In genomic region chr12:40336573-40337199, GRCh38 we compare ENCODE assay signal across 8 cellular contexts.
DNase-seq lines count a peak whose midpoint lies in the region; ATAC-seq and TF ChIP-seq lines count a peak whose summit lies in the region.

No MANE protein-coding gene starts in this region.

- no peak for DNase-seq in heart left ventricle
- DNase-seq in cardiac septum (ENCODE audit: low spot score) = no peak
- DNase-seq in LNCaP clone FGC (ENCODE audit: low read depth) = no peak
- no peak for DNase-seq in body of pancreas
- DNase-seq in neural crest cell (ENCODE audit: low read depth, low spot score) = no peak
- DNase-seq in mesenteric fat pad (ENCODE audit: low spot score) = no peak
- DNase-seq in activated CD4-positive, alpha-beta T cell treated with anti-CD3 and anti-CD28 coated beads, Interleukin-2, amount 10 ng/mL, durations not matched to agents 24 days and 14 days = no peak

- H3K27me3 ChIP-seq in heart left ventricle (no peaks in the 10 kb centered on the region), body of pancreas (no peaks in the 10 kb centered on the region)

- H3K4me3 ChIP-seq in heart left ventricle (no peak overlapping the region), LNCaP clone FGC (ENCODE audit: low read depth, low read length) (no peak overlapping the region), body of pancreas (no peak overlapping the region)

- ATAC-seq in heart left ventricle (peak in 1 of 4 donors; percentile 57), body of pancreas (peak; percentile 62), HG02623 (IDR thresholded peaks at IDR 0.05; ENCODE audit: unreplicated experiment) (no peak)

- H3K36me3 ChIP-seq in heart left ventricle = peaks cover 0 to 69% (median 33%) of the 10 kb centered on the region in 9 donors
- H3K36me3 ChIP-seq in body of pancreas (replicated peaks in 1 of 2; ENCODE audit: insufficient read depth in 1 of 2, low read depth in 2 of 2) = peaks cover 0 to 5% of the 10 kb centered on the region in 2 donors

- no peak overlapping the region for H3K27ac ChIP-seq in heart left ventricle
- H3K27ac ChIP-seq in body of pancreas = no peak overlapping the region

- no peak overlapping the region for H3K4me3 Mint-ChIP-seq in neural crest cell
- no peak overlapping the region for H3K4me3 Mint-ChIP-seq in activated CD4-positive, alpha-beta T cell treated with anti-CD3 and anti-CD28 coated beads, Interleukin-2, amount 10 ng/mL, durations not matched to agents 24 days and 14 days

- H3K27me3 Mint-ChIP-seq in neural crest cell (ENCODE audit: low read depth) = no peaks in the 10 kb centered on the region
- H3K27me3 Mint-ChIP-seq in activated CD4-positive, alpha-beta T cell treated with anti-CD3 and anti-CD28 coated beads, Interleukin-2, amount 10 ng/mL, durations not matched to agents 24 days and 14 days = no peaks in the 10 kb centered on the region

- TF ChIP-seq CTCF in heart left ventricle (IDR thresholded peaks at IDR 0.05) (peak in 11 of 12 donors; percentile 19 to 55 (median 37)), LNCaP clone FGC (IDR thresholded peaks at IDR 0.05; ENCODE audit: control insufficient read depth, extremely low read depth, insufficient read depth) (peak; percentile 41), body of pancreas (IDR thresholded peaks at IDR 0.05) (peak in 6 of 7 experiments; percentile 25 to 50 (median 37)), neural crest cell (conservative IDR thresholded peaks at IDR 0.05) (peak; percentile 68)

- H3K27ac Mint-ChIP-seq in neural crest cell (ENCODE audit: unreplicated experiment) = no peak overlapping the region
- H3K27ac Mint-ChIP-seq in activated CD4-positive, alpha-beta T cell treated with anti-CD3 and anti-CD28 coated beads, Interleukin-2, amount 10 ng/mL, durations not matched to agents 24 days and 14 days = no peak overlapping the region

- intact Hi-C loops in heart left ventricle (cut with DNase I) (loop anchor here in 3 of 10 donors (5.0 kb wide), 2 partner anchors 581 to 586 kb away; no protein-coding TSS in a partner anchor), cardiac septum (cut with DNase I) (no loop called here), body of pancreas (cut with DNase I) (no loop called here)
- intact Hi-C loops in activated CD4-positive, alpha-beta T cell treated with anti-CD3 and anti-CD28 coated beads, Interleukin-2, amount 10 ng/mL, durations not matched to agents 24 days and 14 days (cut with micrococcal nuclease) = no loop called here

- H3K9me3 ChIP-seq in heart left ventricle (no peaks in the 10 kb centered on the region), body of pancreas (no peaks in the 10 kb centered on the region)

- H3K4me1 Mint-ChIP-seq in neural crest cell = peaks cover 20% of the 10 kb centered on the region
- no peaks in the 10 kb centered on the region for H3K4me1 Mint-ChIP-seq in activated CD4-positive, alpha-beta T cell treated with anti-CD3 and anti-CD28 coated beads, Interleukin-2, amount 10 ng/mL, durations not matched to agents 24 days and 14 days

- peaks cover 7% of the 10 kb centered on the region for H3K9me3 Mint-ChIP-seq in neural crest cell
- H3K9me3 Mint-ChIP-seq in activated CD4-positive, alpha-beta T cell treated with anti-CD3 and anti-CD28 coated beads, Interleukin-2, amount 10 ng/mL, durations not matched to agents 24 days and 14 days = no peaks in the 10 kb centered on the region

- TF ChIP-seq POLR2A in heart left ventricle (IDR thresholded peaks at IDR 0.05) = no peak
- no peak for TF ChIP-seq POLR2A in body of pancreas (IDR thresholded peaks at IDR 0.05)

- 65 to 78% (median 74%) methylated on average over 1 of the region's 1 CpG for WGBS in heart left ventricle, 4 donors
- WGBS in body of pancreas, 2 donors = 43 to 52% methylated on average over 1 of the region's 1 CpG

- H3K4me1 ChIP-seq in heart left ventricle = peaks cover 0 to 19% (median 0%) of the 10 kb centered on the region in 12 donors
- peaks cover 4% of the 10 kb centered on the region for H3K4me1 ChIP-seq in body of pancreas

- peaks cover 9% of the 10 kb centered on the region for H3K36me3 Mint-ChIP-seq in neural crest cell (ENCODE audit: low read depth)
- H3K36me3 Mint-ChIP-seq in activated CD4-positive, alpha-beta T cell treated with anti-CD3 and anti-CD28 coated beads, Interleukin-2, amount 10 ng/mL, durations not matched to agents 24 days and 14 days (ENCODE audit: low read depth) = no peaks in the 10 kb centered on the region
